In the genomic region with DNA sequence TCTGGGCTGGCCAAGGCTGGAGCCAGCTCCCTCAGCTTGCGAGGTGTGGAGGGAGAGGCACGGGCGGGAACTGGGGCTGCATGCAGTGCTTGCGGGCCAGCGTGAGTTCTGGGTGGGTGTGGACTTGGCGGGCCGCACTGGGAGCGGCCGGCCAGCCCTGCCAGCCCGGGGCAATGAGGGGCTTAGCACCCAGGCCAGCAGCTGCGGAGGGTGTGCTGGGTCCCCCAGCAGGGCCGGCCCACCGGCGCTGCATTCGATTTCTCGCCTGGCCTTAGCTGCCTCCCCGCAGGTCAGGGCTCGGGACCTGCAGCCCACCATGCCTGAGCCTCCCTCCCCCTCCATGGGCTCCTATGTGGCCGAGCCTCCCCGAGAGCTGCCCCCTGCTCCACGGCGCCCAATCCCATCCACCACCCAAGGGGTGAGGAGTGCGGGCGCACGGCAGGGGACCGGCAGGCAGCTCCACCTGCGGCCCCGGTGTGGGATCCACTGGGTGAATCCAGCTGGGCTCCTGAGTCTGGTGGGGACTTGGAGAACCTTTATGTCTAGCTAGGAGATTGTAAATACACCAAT, we compare ENCODE assay signal across 8 cellular contexts.
"Had no signal": no experiment of that assay in that cellular context is flagged by ENCODE, and none has a peak within 500 bp of the region (broad histone marks: within the 10 kb centered on the region; RNA-seq: fewer than 3 reads in every experiment).

No MANE protein-coding gene starts in this region.

- DNase-seq: GDM1, GF-D8 had no signal

- FAIRE-seq: G401.6, GM12878, GM12891, GM12892, GM18507, GM19239 had no signal

- H3K4me3 ChIP-seq: GM12878 had no signal

- ATAC-seq: GM12878 had no signal
